Comparison of ENCODE assay signal across 18 cellular contexts in the genomic region with DNA sequence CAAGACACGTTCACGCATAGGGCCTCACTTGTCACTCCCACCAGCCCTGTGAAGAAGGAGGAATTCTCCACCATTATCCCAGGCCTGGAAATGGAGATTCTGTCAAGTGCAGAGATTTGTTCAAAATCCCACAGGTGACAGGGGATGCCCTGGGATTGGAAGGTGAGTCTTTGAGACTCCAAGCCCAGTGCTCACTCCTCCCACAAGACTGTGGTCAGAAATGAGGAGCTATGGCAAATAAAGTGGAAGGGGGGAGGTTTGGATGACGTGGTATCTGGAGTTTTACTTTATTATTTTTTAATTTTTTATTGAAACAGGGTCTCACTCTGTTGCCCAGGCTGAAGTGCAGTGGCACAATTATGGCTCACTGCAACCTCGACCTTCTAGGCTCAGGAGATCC. TPM values are rescaled to one million over a fixed set of nuclear protein-coding genes. Genes with fewer than 3 reads are reported as not detected.
DNase-seq lines count a peak whose midpoint lies in the region; ATAC-seq and TF ChIP-seq lines count a peak whose summit lies in the region.
"Had no signal": no experiment of that assay in that cellular context is flagged by ENCODE, and none has a peak within 500 bp of the region (broad histone marks: within the 10 kb centered on the region; RNA-seq: fewer than 3 reads in every experiment).

No MANE protein-coding gene starts in this region.

- H3K9me3 Mint-ChIP-seq in chondrocyte (ENCODE audit: low read depth): no peaks in the 10 kb centered on the region
- no peaks in the 10 kb centered on the region for H3K9me3 Mint-ChIP-seq in mesothelial cell of epicardium
- peaks cover 3% of the 10 kb centered on the region; the same call in 1 of the 2 replicates for H3K9me3 Mint-ChIP-seq in WTC11
- H3K9me3 Mint-ChIP-seq: CD8-positive, alpha-beta memory T cell; H9 had no signal

- peaks cover 15% of the 10 kb centered on the region for H3K27me3 Mint-ChIP-seq in chondrocyte (ENCODE audit: low read depth)
- H3K27me3 Mint-ChIP-seq in mesothelial cell of epicardium (ENCODE audit: low read depth): no peaks in the 10 kb centered on the region
- H3K27me3 Mint-ChIP-seq in WTC11 (ENCODE audit: low read depth): peaks cover 6% of the 10 kb centered on the region; the same call in 1 of the 2 replicates

- DNase-seq in activated CD8-positive, alpha-beta memory T cell treated with anti-CD3 and anti-CD28 coated beads, Interleukin-2, amount 50 U/mL, for 48 hours: peak; percentile 7
- DNase-seq in activated CD8-positive, alpha-beta memory T cell treated with anti-CD3 and anti-CD28 coated beads, Interleukin-2, amount 50 U/mL, for 4 hours: no peak
- DNase-seq in chondrocyte (ENCODE audit: low spot score): peak; percentile 5
- peak in 1 of 2 experiments; percentile 6 for DNase-seq in mesothelial cell of epicardium (ENCODE audit: low spot score in 2 of 2, unreplicated experiment in 2 of 2)
- DNase-seq in vagina (ENCODE audit: extremely low spot score in 2 of 2): peak; percentile 5 to 58
- no peak for DNase-seq in mucosa of gallbladder (ENCODE audit: low spot score)
- no peak for DNase-seq in WTC11 (ENCODE audit: low spot score)
- DNase-seq: ACHN; BE2C; C1 segment of cervical spinal cord; CD4-positive, CD25-positive, alpha-beta regulatory T cell; CD8-positive, alpha-beta memory T cell; COR-L47; GDM1; H9 had no signal

- H3K4me3 Mint-ChIP-seq in chondrocyte (ENCODE audit: unreplicated experiment): no peak overlapping the region
- no peak overlapping the region for H3K4me3 Mint-ChIP-seq in mesothelial cell of epicardium
- H3K4me3 Mint-ChIP-seq in WTC11: no peak overlapping the region
- H3K4me3 Mint-ChIP-seq: CD4-positive, CD25-positive, alpha-beta regulatory T cell; CD8-positive, alpha-beta memory T cell; H9 had no signal

- no peak for TF ChIP-seq POLR2A in vagina (IDR thresholded peaks at IDR 0.05)

- H3K27ac ChIP-seq in vagina: no peak overlapping the region

- H3K36me3 Mint-ChIP-seq in chondrocyte (ENCODE audit: low read depth) (no peaks in the 10 kb centered on the region), mesothelial cell of epicardium (no peaks in the 10 kb centered on the region), WTC11 (no peaks in the 10 kb centered on the region)
- H3K36me3 Mint-ChIP-seq: CD4-positive, CD25-positive, alpha-beta regulatory T cell; CD8-positive, alpha-beta memory T cell had no signal

- no peak overlapping the region for H3K27ac Mint-ChIP-seq in chondrocyte (ENCODE audit: unreplicated experiment)
- H3K27ac Mint-ChIP-seq in mesothelial cell of epicardium: peak overlapping the region; percentile 14
- H3K27ac Mint-ChIP-seq in WTC11: no peak overlapping the region
- H3K27ac Mint-ChIP-seq: CD8-positive, alpha-beta memory T cell; H9; IgD-negative memory B cell had no signal

- TF ChIP-seq CTCF in chondrocyte (IDR thresholded peaks at IDR 0.05) (no peak), mesothelial cell of epicardium (IDR thresholded peaks at IDR 0.05; ENCODE audit: unreplicated experiment) (no peak), vagina (IDR thresholded peaks at IDR 0.05) (no peak), WTC11 (IDR thresholded peaks at IDR 0.05) (no peak)

- no peaks in the 10 kb centered on the region for H3K36me3 ChIP-seq in vagina
- H3K36me3 ChIP-seq: BE2C had no signal

- intact Hi-C loops in vagina (cut with DNase I): no loop called here

- no peaks in the 10 kb centered on the region for H3K4me1 ChIP-seq in vagina
- H3K4me1 ChIP-seq: BE2C had no signal

- no peak overlapping the region for H3K4me3 ChIP-seq in vagina

- no peaks in the 10 kb centered on the region for H3K9me3 ChIP-seq in vagina
- H3K9me3 ChIP-seq: BE2C had no signal

- no peaks in the 10 kb centered on the region for H3K27me3 ChIP-seq in vagina
- H3K27me3 ChIP-seq: BE2C had no signal

- ATAC-seq in GM21381 (IDR thresholded peaks at IDR 0.05; ENCODE audit: unreplicated experiment): no peak
- ATAC-seq in WTC11: no peak
- ATAC-seq: HepG2 had no signal

- POLR2A ChIA-PET in WTC11 (lab: Charles Lee): no interaction called here

- H3K4me1 Mint-ChIP-seq in chondrocyte (ENCODE audit: low read depth): no peaks in the 10 kb centered on the region
- H3K4me1 Mint-ChIP-seq in mesothelial cell of epicardium: no peaks in the 10 kb centered on the region
- peaks cover 3% of the 10 kb centered on the region; the same call in 1 of the 2 replicates for H3K4me1 Mint-ChIP-seq in WTC11
- H3K4me1 Mint-ChIP-seq: CD4-positive, CD25-positive, alpha-beta regulatory T cell; IgD-negative memory B cell had no signal

- CTCF ChIA-PET in WTC11 (lab: Charles Lee): interaction anchor here (1.1 to 1.6 kb wide), 2 partner anchors 12 to 13 kb away, joined by 3 to 4 read pairs; partner anchors contain the start of gene FOXO6

TF ChIP-seq in WTC11, 78 proteins besides CTCF, POLR2A, EP300 and RAD21:
- no peak for TF ChIP-seq ESRRA (CRISPR knock-in tag; IDR thresholded peaks at IDR 0.05; ENCODE audit: borderline replicate concordance)
- no peak for TF ChIP-seq ZNF281 (CRISPR knock-in tag; IDR thresholded peaks at IDR 0.05)

RNA-seq across cellular contexts. Expression of gene FOXO6, which starts 12.8 kb away (rescaled TPM):
- 1.1 to 3.2 TPM (median 1.7 TPM) in 3 replicates for total RNA-seq in chondrocyte
- total RNA-seq in mesothelial cell of epicardium: 34.8 to 38.4 TPM (median 37.4 TPM) in 3 replicates
- 1.7 TPM for total RNA-seq in vagina
- total RNA-seq in mucosa of gallbladder: 10.0 TPM
- 5.4 to 7.4 TPM (median 7.0 TPM) in 3 replicates for total RNA-seq in WTC11 (2021)

Comparison
In these comparisons a context has a peak if more than half of its experiments do, and no peak if none do; other contexts are left out.
1. DNase-seq: peak in activated CD8-positive, alpha-beta memory T cell treated with anti-CD3 and anti-CD28 coated beads, Interleukin-2, amount 50 U/mL, for 48 hours (single experiment), chondrocyte (single experiment) and vagina (2 of 2); none in activated CD8-positive, alpha-beta memory T cell treated with anti-CD3 and anti-CD28 coated beads, Interleukin-2, amount 50 U/mL, for 4 hours (single experiment), mucosa of gallbladder (single experiment) and WTC11 (single experiment).